ENCODE assay signal across 22 cellular contexts in genomic region chr14:36857136-36857535, GRCh38.
DNase-seq lines count a peak whose midpoint lies in the region; ATAC-seq and TF ChIP-seq lines count a peak whose summit lies in the region.
"Had no signal": no experiment of that assay in that cellular context is flagged by ENCODE, and none has a peak within 500 bp of the region (broad histone marks: within the 10 kb centered on the region; RNA-seq: fewer than 3 reads in every experiment).

No MANE protein-coding gene starts in this region.

- no peaks in the 10 kb centered on the region for H3K27me3 Mint-ChIP-seq in endodermal cell (ENCODE audit: insufficient read depth)
- H3K27me3 Mint-ChIP-seq: activated naive CD4-positive, alpha-beta T cell treated with anti-CD3 and anti-CD28 coated beads, Interleukin-2, amount 10 ng/mL, durations not matched to agents 7 days and 5 days had no signal

- no peak overlapping the region for H3K4me3 ChIP-seq in endodermal cell (ENCODE audit: low read length)
- H3K4me3 ChIP-seq: BLaER1 treated with 17β-estradiol and CSF1 and Interleukin-3, amounts not matched to agents 10 nM and 100 nM; sigmoid colon; suprapubic skin; uterus had no signal

- no peaks in the 10 kb centered on the region for H3K27me3 ChIP-seq in endodermal cell (ENCODE audit: control insufficient read depth, insufficient read depth, low read length, poor library complexity, severe bottlenecking)
- H3K27me3 ChIP-seq: BLaER1 treated with 17β-estradiol and CSF1 and Interleukin-3, amounts not matched to agents 10 nM and 100 nM; sigmoid colon; suprapubic skin; uterus had no signal

- no peaks in the 10 kb centered on the region for H3K36me3 ChIP-seq in endodermal cell (ENCODE audit: control insufficient read depth, insufficient read depth, low read length)
- H3K36me3 ChIP-seq: BLaER1 treated with 17β-estradiol and CSF1 and Interleukin-3, amounts not matched to agents 10 nM and 100 nM; sigmoid colon; suprapubic skin; uterus had no signal

- H3K27ac Mint-ChIP-seq in endodermal cell = peak overlapping the region; percentile 31
- H3K27ac Mint-ChIP-seq: activated naive CD4-positive, alpha-beta T cell treated with anti-CD3 and anti-CD28 coated beads, Interleukin-2, amount 10 ng/mL, durations not matched to agents 7 days and 5 days had no signal

- H3K36me3 Mint-ChIP-seq in endodermal cell (ENCODE audit: low read depth) = no peaks in the 10 kb centered on the region
- H3K36me3 Mint-ChIP-seq: activated naive CD4-positive, alpha-beta T cell treated with anti-CD3 and anti-CD28 coated beads, Interleukin-2, amount 10 ng/mL, durations not matched to agents 7 days and 5 days had no signal

- WGBS in endodermal cell (ENCODE audit: insufficient coverage in 1 of 2, insufficient read length in 1 of 2), 2 experiments = 63 to 76% methylated on average over 3 to 7 of the region's 7 CpGs

- H3K4me1 ChIP-seq in endodermal cell (ENCODE audit: control insufficient read depth, insufficient read depth, low read length) = peaks cover 26% of the 10 kb centered on the region
- H3K4me1 ChIP-seq: BLaER1 treated with 17β-estradiol and CSF1 and Interleukin-3, amounts not matched to agents 10 nM and 100 nM; suprapubic skin; uterus had no signal

- DNase-seq in DMS53 treated with DMSO at 0.1 percent for 48 hours (lab: John Stamatoyannopoulos, UW; ENCODE audit: unreplicated experiment) (peak; percentile 43), NCI-H146 treated with DMSO at 0.1 percent for 48 hours (lab: John Stamatoyannopoulos, UW; ENCODE audit: unreplicated experiment) (peak; percentile 76), NCI-H2227 treated with DMSO at 0.1 percent for 48 hours (lab: John Stamatoyannopoulos, UW) (peak; percentile 34), endodermal cell (peak; percentile 64), erythroblast (lab: John Stamatoyannopoulos, UW) (no peak), cortex of kidney (lab: John Stamatoyannopoulos, UW) (no peak), glomerular visceral epithelial cell (ENCODE audit: extremely low spot score) (no peak)
- DNase-seq: activated CD4-positive, alpha-beta T cell treated with anti-CD3 and anti-CD28 coated beads for 1 hour; activated CD8-positive, alpha-beta memory T cell treated with anti-CD3 and anti-CD28 coated beads for 24 hours; activated naive CD4-positive, alpha-beta T cell treated with anti-CD3 and anti-CD28 coated beads, Interleukin-2, amount 10 ng/mL, durations not matched to agents 7 days and 5 days; activated T-cell treated with anti-CD3 and anti-CD28 coated beads, Interleukin-2, amount 50 U/mL, for 48 hours; IMR-90; NCI-H2171 treated with DMSO at 0.1 percent for 48 hours; posterior cingulate gyrus; RPMI8226; sigmoid colon; T1000; uterus had no signal

- no peaks in the 10 kb centered on the region for H3K9me3 ChIP-seq in endodermal cell (ENCODE audit: control insufficient read depth, low read length)
- H3K9me3 ChIP-seq: BLaER1 treated with 17β-estradiol and CSF1 and Interleukin-3, amounts not matched to agents 10 nM and 100 nM; sigmoid colon; suprapubic skin; uterus had no signal

- H3K4me3 Mint-ChIP-seq in endodermal cell = peak overlapping the region; percentile 3
- H3K4me3 Mint-ChIP-seq: activated naive CD4-positive, alpha-beta T cell treated with anti-CD3 and anti-CD28 coated beads, Interleukin-2, amount 10 ng/mL, durations not matched to agents 7 days and 5 days had no signal

- no peak for TF ChIP-seq CTCF in endodermal cell (conservative IDR thresholded peaks at IDR 0.05)

- H3K9ac ChIP-seq in endodermal cell (ENCODE audit: extremely low read depth, low read length, poor library complexity, severe bottlenecking) = no peak overlapping the region
- H3K9ac ChIP-seq: BLaER1 treated with 17β-estradiol and CSF1 and Interleukin-3, amounts not matched to agents 10 nM and 100 nM had no signal

- peaks cover 53% of the 10 kb centered on the region for H3K4me1 Mint-ChIP-seq in endodermal cell
- H3K4me1 Mint-ChIP-seq: activated naive CD4-positive, alpha-beta T cell treated with anti-CD3 and anti-CD28 coated beads, Interleukin-2, amount 10 ng/mL, durations not matched to agents 7 days and 5 days had no signal

- H3K27ac ChIP-seq in endodermal cell (ENCODE audit: low read depth, low read length) = no peak overlapping the region
- H3K27ac ChIP-seq: BLaER1 treated with 17β-estradiol and CSF1 and Interleukin-3, amounts not matched to agents 10 nM and 100 nM; HL-60; sigmoid colon; suprapubic skin; uterus had no signal

- H3K9me3 Mint-ChIP-seq in endodermal cell = no peaks in the 10 kb centered on the region

- no peak for ATAC-seq in GM21515 (IDR thresholded peaks at IDR 0.05; ENCODE audit: unreplicated experiment)

- no peak for TF ChIP-seq POLR2A in erythroblast (IDR thresholded peaks at IDR 0.05; ENCODE audit: low read length)

Comparison
In these comparisons a context has a peak if more than half of its experiments do, and no peak if none do; other contexts are left out.
1. DNase-seq: peak in DMS53 treated with DMSO at 0.1 percent for 48 hours (single experiment), NCI-H146 treated with DMSO at 0.1 percent for 48 hours (single experiment), NCI-H2227 treated with DMSO at 0.1 percent for 48 hours (single experiment) and endodermal cell (single experiment); none in erythroblast (0 of 2), cortex of kidney (single experiment) and glomerular visceral epithelial cell (single experiment).